16 cellular contexts compared by ENCODE assay signal in genomic region chr9:136796238-136796774, GRCh38. TPM values are rescaled to one million over a fixed set of nuclear protein-coding genes. Genes with fewer than 3 reads are reported as not detected.
DNase-seq lines count a peak whose midpoint lies in the region; ATAC-seq and TF ChIP-seq lines count a peak whose summit lies in the region.
"Had no signal": no experiment of that assay in that cellular context is flagged by ENCODE, and none has a peak within 500 bp of the region (broad histone marks: within the 10 kb centered on the region; RNA-seq: fewer than 3 reads in every experiment).

TSS of gene CCDC183 (plus strand) at chr9:136796338. CDS start at chr9:136796398, 60 bp downstream.

- ATAC-seq in Right ventricle myocardium inferior (no peak), WTC11 (no peak), GM18858 (IDR thresholded peaks at IDR 0.05; ENCODE audit: unreplicated experiment) (no peak)
- ATAC-seq: activated T-cell treated with anti-CD3 and anti-CD28 coated beads, Interleukin-2, amount 50 U/mL, for 72 hours; mucosa of descending colon had no signal

- peaks cover 37% of the 10 kb centered on the region for H3K27me3 Mint-ChIP-seq in WTC11 (ENCODE audit: low read depth)
- no peaks in the 10 kb centered on the region for H3K27me3 Mint-ChIP-seq in mesothelial cell of epicardium (ENCODE audit: low read depth)
- peaks cover 51 to 66% (median 60%) of the 10 kb centered on the region in 3 donors for H3K27me3 Mint-ChIP-seq in CD14-positive monocyte (ENCODE audit: low read depth in 3 of 3)

- intact Hi-C loops in Right ventricle myocardium inferior (cut with DNase I) (no loop called here), transverse colon (cut with DNase I; ENCODE audit: low total_unique reads) (no loop called here), CD14-positive monocyte (cut with micrococcal nuclease) (no loop called here)

- CTCF ChIA-PET in WTC11 (lab: Charles Lee), result interaction anchor here (1.0 kb wide), 1 partner anchor 233 kb away, joined by 8 read pairs; the partner anchor contains the start of gene ABCA2

- no peaks in the 10 kb centered on the region for H3K9me3 ChIP-seq in right atrium auricular region
- H3K9me3 ChIP-seq in transverse colon, result no peaks in the 10 kb centered on the region
- H3K9me3 ChIP-seq: mucosa of descending colon, tibial artery had no signal

- no peak within 1 kb of the TSS for H3K4me3 ChIP-seq in right atrium auricular region
- H3K4me3 ChIP-seq in transverse colon, result no peak within 1 kb of the TSS
- H3K4me3 ChIP-seq: mucosa of descending colon, tibial artery had no signal

- TF ChIP-seq POLR2A in transverse colon (IDR thresholded peaks at IDR 0.05), result no peak

- H3K36me3 Mint-ChIP-seq in WTC11 (peaks cover 3% of the 10 kb centered on the region; the same call in 1 of the 2 replicates), mesothelial cell of epicardium (peaks cover 6% of the 10 kb centered on the region), CD14-positive monocyte (peaks cover 12 to 15% of the 10 kb centered on the region in 2 donors)

- in situ Hi-C loops in transverse colon (cut with MboI; ENCODE audit: low pct_ligation_motif_present in 1 of 4, low pct_unique_long_range_greater_than_20kb in 1 of 4, low sequenced_read_pairs in 3 of 4), result loop anchor here in 2 of 4 donors (25.0 kb wide), 1 partner anchor 241 kb away; the partner anchor contains the start of genes ABCA2 (in 2 of the 2), FUT7 (in 2 of the 2) and NPDC1 (in 2 of the 2)

- H3K4me1 Mint-ChIP-seq in WTC11, result peaks cover 27% of the 10 kb centered on the region
- peaks cover 56% of the 10 kb centered on the region for H3K4me1 Mint-ChIP-seq in mesothelial cell of epicardium
- peaks cover 35% of the 10 kb centered on the region for H3K4me1 Mint-ChIP-seq in CD14-positive monocyte

- DNase-seq in right atrium auricular region (ENCODE audit: low spot score) (no peak), Right ventricle myocardium inferior (ENCODE audit: missing footprints) (no peak), WTC11 (ENCODE audit: low spot score) (no peak), mesothelial cell of epicardium (ENCODE audit: low spot score in 2 of 2, unreplicated experiment in 2 of 2) (no peak), transverse colon (no peak), CD14-positive monocyte (ENCODE audit: low spot score) (no peak), NCI-H2029 treated with DMSO at 0.1 percent for 48 hours (lab: John Stamatoyannopoulos, UW) (no peak)
- DNase-seq: activated CD4-positive, alpha-beta T cell treated with anti-CD3 and anti-CD28 coated beads, Interleukin-2, amount 50 U/mL, for 1 hour; activated T-cell treated with anti-CD3 and anti-CD28 coated beads, Interleukin-2, amount 50 U/mL, for 72 hours; erythroblast; mucosa of descending colon; NCI-H2107; stimulated activated CD8-positive, alpha-beta memory T cell treated with anti-CD3 and anti-CD28 coated beads, Interleukin-4, amount 100 ng/mL, for 48 hours; tibial artery had no signal

- H3K4me3 Mint-ChIP-seq in WTC11 (no peak within 1 kb of the TSS), mesothelial cell of epicardium (peak within 1 kb of the TSS; percentile 57), CD14-positive monocyte (peak within 1 kb of the TSS in 1 of 2 donors; percentile 68)
- H3K4me3 Mint-ChIP-seq: activated T-cell treated with anti-CD3 and anti-CD28 coated beads, Interleukin-2, amount 50 U/mL, for 72 hours; T-helper 2 cell treated with Interferon-gamma antibody and Interleukin-4, amounts not matched to agents 5 μg/mL and 100 μg/mL, for 36 hours had no signal

- TF ChIP-seq CTCF in right atrium auricular region (IDR thresholded peaks at IDR 0.05), result no peak
- no peak for TF ChIP-seq CTCF in WTC11 (IDR thresholded peaks at IDR 0.05)
- TF ChIP-seq CTCF in mesothelial cell of epicardium (IDR thresholded peaks at IDR 0.05; ENCODE audit: unreplicated experiment), result no peak
- no peak for TF ChIP-seq CTCF in transverse colon (IDR thresholded peaks at IDR 0.05)
- no peak for TF ChIP-seq CTCF in CD14-positive monocyte (IDR thresholded peaks at IDR 0.05)

- WGBS in transverse colon (ENCODE audit: low coverage in 1 of 2), 2 donors, result 34 to 45% methylated on average over 4 to 5 of the region's 5 CpGs

- H3K27ac Mint-ChIP-seq in WTC11 (peak within 1 kb of the TSS; percentile 29), mesothelial cell of epicardium (peak within 1 kb of the TSS; percentile 97), CD14-positive monocyte (peak within 1 kb of the TSS in 3 of 7 donors; percentile 2 to 51 (median 38))
- H3K27ac Mint-ChIP-seq: activated T-cell treated with anti-CD3 and anti-CD28 coated beads, Interleukin-2, amount 50 U/mL, for 72 hours; T-helper 2 cell treated with Interferon-gamma antibody and Interleukin-4, amounts not matched to agents 5 μg/mL and 100 μg/mL, for 36 hours had no signal

- H3K9me3 Mint-ChIP-seq in WTC11, result no peaks in the 10 kb centered on the region
- H3K9me3 Mint-ChIP-seq in mesothelial cell of epicardium, result no peaks in the 10 kb centered on the region
- H3K9me3 Mint-ChIP-seq in CD14-positive monocyte, result peaks cover 0 to 15% (median 1%) of the 10 kb centered on the region in 7 donors
- H3K9me3 Mint-ChIP-seq: activated T-cell treated with anti-CD3 and anti-CD28 coated beads, Interleukin-2, amount 50 U/mL, for 72 hours; T-helper 2 cell treated with Interferon-gamma antibody and Interleukin-4, amounts not matched to agents 5 μg/mL and 100 μg/mL, for 36 hours had no signal

- no peak for TF ChIP-seq EP300 in transverse colon (IDR thresholded peaks at IDR 0.05; ENCODE audit: low read depth)

- POLR2A ChIA-PET in WTC11 (lab: Charles Lee), result no interaction called here

- H3K4me1 ChIP-seq in right atrium auricular region (peaks cover 0 to 69% of the 10 kb centered on the region in 2 donors), transverse colon (peaks cover 14 to 92% (median 67%) of the 10 kb centered on the region in 4 donors)

- H3K36me3 ChIP-seq in right atrium auricular region, result no peaks in the 10 kb centered on the region
- H3K36me3 ChIP-seq in transverse colon, result no peaks in the 10 kb centered on the region

- peak within 1 kb of the TSS; percentile 6 to 53 for H3K27ac ChIP-seq in right atrium auricular region
- peak within 1 kb of the TSS in 1 of 4 donors; percentile 46 for H3K27ac ChIP-seq in transverse colon
- H3K27ac ChIP-seq: tibial artery had no signal

- H3K27me3 ChIP-seq in right atrium auricular region (peaks cover 0 to 7% of the 10 kb centered on the region in 2 donors), transverse colon (peaks cover 45% of the 10 kb centered on the region)

TF ChIP-seq in WTC11, 78 proteins besides CTCF, POLR2A, EP300 and RAD21 (continues in another document):
- TF ChIP-seq NFE2L1 (CRISPR knock-in tag; IDR thresholded peaks at IDR 0.05) (no peak), ZNF532 (CRISPR knock-in tag; IDR thresholded peaks at IDR 0.05; ENCODE audit: borderline replicate concordance) (no peak), FOXK1 (CRISPR knock-in tag; IDR thresholded peaks at IDR 0.05) (no peak), E2F1 (CRISPR knock-in tag; IDR thresholded peaks at IDR 0.05) (no peak), OVOL2 (CRISPR knock-in tag; IDR thresholded peaks at IDR 0.05; ENCODE audit: borderline replicate concordance) (no peak), NR1H2 (CRISPR knock-in tag; IDR thresholded peaks at IDR 0.05) (no peak), JUN (CRISPR knock-in tag; IDR thresholded peaks at IDR 0.05) (no peak)

RNA-seq across cellular contexts. Expression of gene CCDC183, which starts in this region (rescaled TPM):
- total RNA-seq in right atrium auricular region, result 1 to 10 TPM; 2.3 to 2.5 TPM
- total RNA-seq in Right ventricle myocardium inferior, result 1.6 TPM
- total RNA-seq in WTC11 (2021), result 1.7 to 2.1 TPM (median 2.0 TPM) in 3 replicates
- 25.1 to 29.1 TPM (median 26.5 TPM) in 3 replicates for total RNA-seq in mesothelial cell of epicardium
- 100 to 1,000 TPM in 1 of 4 donors, 10 to 100 TPM in 3; 25.2 to 161 (median 63.5) TPM for total RNA-seq in transverse colon
- polyA plus RNA-seq in CD14-positive monocyte, result under 1 TPM in 1 of 2 donors, not detected in 1; 0.54 TPM
